ENCODE assay signal across 8 cellular contexts in genomic region chr17:59829217-59830006, GRCh38.
DNase-seq lines count a peak whose midpoint lies in the region; ATAC-seq and TF ChIP-seq lines count a peak whose summit lies in the region.

No MANE protein-coding gene starts in this region.

- H3F3A ChIP-seq in smooth muscle cell (ENCODE audit: low read depth): peaks cover 40% of the 10 kb centered on the region

- H3K27me3 Mint-ChIP-seq in activated CD8-positive, alpha-beta T cell treated with anti-CD3 and anti-CD28 coated beads, Interleukin-2, amount 10 ng/mL, durations not matched to agents 7 days and 5 days (ENCODE audit: low read depth): no peaks in the 10 kb centered on the region

- H2AFZ ChIP-seq in smooth muscle cell (ENCODE audit: low read depth): no peak overlapping the region

- peak overlapping the region; percentile 80 for H3K4me2 ChIP-seq in smooth muscle cell

- H3K36me3 Mint-ChIP-seq in activated CD8-positive, alpha-beta T cell treated with anti-CD3 and anti-CD28 coated beads, Interleukin-2, amount 10 ng/mL, durations not matched to agents 7 days and 5 days (ENCODE audit: low read depth): peaks cover 23% of the 10 kb centered on the region

- peaks cover 83% of the 10 kb centered on the region for H3K4me1 Mint-ChIP-seq in activated CD8-positive, alpha-beta T cell treated with anti-CD3 and anti-CD28 coated beads, Interleukin-2, amount 10 ng/mL, durations not matched to agents 7 days and 5 days (ENCODE audit: low read depth)

- H3K9me3 ChIP-seq in cardiac muscle cell (ENCODE audit: low read depth): no peaks in the 10 kb centered on the region
- H3K9me3 ChIP-seq in smooth muscle cell (replicated peaks; ENCODE audit: low read depth): no peaks in the 10 kb centered on the region

- no peaks in the 10 kb centered on the region for H3K36me3 ChIP-seq in cardiac muscle cell
- H3K36me3 ChIP-seq in smooth muscle cell (ENCODE audit: low read depth): no peaks in the 10 kb centered on the region

- H4K20me1 ChIP-seq in smooth muscle cell (ENCODE audit: low read depth): no peaks in the 10 kb centered on the region

- peak overlapping the region; percentile 72 for H3K4me3 Mint-ChIP-seq in activated CD8-positive, alpha-beta T cell treated with anti-CD3 and anti-CD28 coated beads, Interleukin-2, amount 10 ng/mL, durations not matched to agents 7 days and 5 days

- TF ChIP-seq CTCF in cardiac muscle cell (IDR thresholded peaks at IDR 0.05; ENCODE audit: low read depth, low read length): no peak
- TF ChIP-seq CTCF in smooth muscle cell (IDR thresholded peaks at IDR 0.05; ENCODE audit: borderline replicate concordance, insufficient read depth, poor library complexity, severe bottlenecking): no peak

- CTCF ChIA-PET in activated CD8-positive, alpha-beta T cell treated with anti-CD3 and anti-CD28 coated beads, Interleukin-2, amount 10 ng/mL, durations not matched to agents 7 days and 5 days (lab: Charles Lee): interaction anchor here (0.7 to 12.3 kb wide), 10 partner anchors 9 to 263 kb away, joined by 3 to 102 read pairs (median 6); no protein-coding TSS in a partner anchor

- H3K9ac ChIP-seq in smooth muscle cell (ENCODE audit: low read depth): peak overlapping the region; percentile 93

- peaks cover 30% of the 10 kb centered on the region for H3K79me2 ChIP-seq in smooth muscle cell (ENCODE audit: low read depth)

- 6% methylated on average over 4 of the region's 4 CpGs for WGBS in smooth muscle cell (ENCODE audit: low lambda C conversion rate)

- ATAC-seq in GM18909 (IDR thresholded peaks at IDR 0.05; ENCODE audit: poor library complexity, unreplicated experiment): peak; percentile 62
- peak; percentile 77 for ATAC-seq in HG03135 (IDR thresholded peaks at IDR 0.05; ENCODE audit: unreplicated experiment)
- ATAC-seq in activated CD8-positive, alpha-beta T cell treated with anti-CD3 and anti-CD28 coated beads, Interleukin-2, amount 10 ng/mL, durations not matched to agents 7 days and 5 days: peak; percentile 81

- DNase-seq in COLO829 (ENCODE audit: low spot score) (peak; percentile 86), NCI-H2227 (lab: John Stamatoyannopoulos, UW; ENCODE audit: unreplicated experiment) (peak; percentile 23), cardiac muscle cell (ENCODE audit: low read depth in 1 of 2, low spot score in 1 of 2) (peak in 1 of 2 donors; percentile 98), smooth muscle cell (lab: John Stamatoyannopoulos, UW; ENCODE audit: unreplicated experiment) (no peak), HuH-7 (ENCODE audit: low spot score) (no peak)
- DNase-seq in activated CD8-positive, alpha-beta T cell treated with anti-CD3 and anti-CD28 coated beads, Interleukin-2, amount 10 ng/mL, durations not matched to agents 7 days and 5 days: peak; percentile 72

- H3K4me3 ChIP-seq in cardiac muscle cell (no peak overlapping the region), smooth muscle cell (peak overlapping the region; percentile 35)

- POLR2A ChIA-PET in activated CD8-positive, alpha-beta T cell treated with anti-CD3 and anti-CD28 coated beads, Interleukin-2, amount 10 ng/mL, durations not matched to agents 7 days and 5 days (lab: Charles Lee): interaction anchor here (0.7 to 11.5 kb wide), 7 partner anchors 10 to 1499 kb away, joined by 3 to 461 read pairs (median 33); no protein-coding TSS in a partner anchor

- no peaks in the 10 kb centered on the region for H3K9me3 Mint-ChIP-seq in activated CD8-positive, alpha-beta T cell treated with anti-CD3 and anti-CD28 coated beads, Interleukin-2, amount 10 ng/mL, durations not matched to agents 7 days and 5 days (ENCODE audit: insufficient read depth)

- H3K27me3 ChIP-seq in cardiac muscle cell: no peaks in the 10 kb centered on the region
- H3K27me3 ChIP-seq in smooth muscle cell (ENCODE audit: low read depth): no peaks in the 10 kb centered on the region

- H3K4me1 ChIP-seq in cardiac muscle cell (ENCODE audit: low read depth) (peaks cover 33% of the 10 kb centered on the region), smooth muscle cell (ENCODE audit: low read depth) (peaks cover 23% of the 10 kb centered on the region)

- peak overlapping the region; percentile 96 for H3K27ac Mint-ChIP-seq in activated CD8-positive, alpha-beta T cell treated with anti-CD3 and anti-CD28 coated beads, Interleukin-2, amount 10 ng/mL, durations not matched to agents 7 days and 5 days

- H3K27ac ChIP-seq in cardiac muscle cell: peak overlapping the region; percentile 80
- H3K27ac ChIP-seq in smooth muscle cell (ENCODE audit: low read depth): peak overlapping the region; percentile 98

Comparison
In these comparisons a context has a peak if more than half of its experiments do, and no peak if none do; other contexts are left out.
1. DNase-seq: peak in COLO829 (single experiment), NCI-H2227 (single experiment) and activated CD8-positive, alpha-beta T cell treated with anti-CD3 and anti-CD28 coated beads, Interleukin-2, amount 10 ng/mL, durations not matched to agents 7 days and 5 days (single experiment); none in smooth muscle cell (single experiment) and HuH-7 (single experiment).
2. Peak in every context shown above with its lines, with median percentiles within 50 percentile points of each other: ATAC-seq.